Comparison of ENCODE assay signal across 14 cellular contexts in the genomic region with DNA sequence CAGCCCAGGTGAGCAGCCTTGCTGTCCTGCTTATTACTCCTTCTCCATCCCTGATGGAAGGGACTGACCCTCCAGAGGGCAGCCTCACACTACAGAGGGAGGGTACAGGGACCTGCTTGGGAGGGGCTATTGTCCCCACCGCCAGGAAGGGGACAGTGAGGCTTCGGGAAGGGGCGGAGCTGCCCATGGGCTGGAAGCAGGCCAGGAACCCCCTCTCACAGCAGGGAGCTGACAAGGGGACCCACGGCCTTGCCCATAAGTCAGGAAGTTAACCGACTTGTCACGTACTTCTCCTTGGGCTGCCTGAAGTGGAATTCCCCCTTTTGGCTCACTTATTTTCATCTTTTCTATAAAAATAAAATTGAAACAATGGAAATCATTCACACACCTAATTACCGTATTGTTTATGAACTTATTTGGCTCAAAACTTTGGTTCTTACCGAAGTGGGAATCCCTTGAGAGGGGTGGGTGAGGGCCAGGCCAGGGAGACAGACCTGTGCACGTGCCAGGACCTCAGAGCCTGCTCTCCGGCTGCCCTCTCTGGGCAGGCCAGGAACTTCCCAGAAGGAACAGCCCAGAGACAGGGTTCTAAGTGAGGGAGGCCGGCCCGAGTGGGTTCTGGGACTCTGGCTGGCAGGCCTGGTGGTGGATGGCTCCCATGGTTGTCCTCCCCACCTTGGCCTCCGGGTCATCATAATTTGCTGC. TPM values are rescaled to one million over a fixed set of nuclear protein-coding genes. Genes with fewer than 3 reads are reported as not detected.
DNase-seq lines count a peak whose midpoint lies in the region; ATAC-seq and TF ChIP-seq lines count a peak whose summit lies in the region.
"Had no signal": no experiment of that assay in that cellular context is flagged by ENCODE, and none has a peak within 500 bp of the region (broad histone marks: within the 10 kb centered on the region; RNA-seq: fewer than 3 reads in every experiment).

No MANE protein-coding gene starts in this region.

- peak overlapping the region; percentile 16 for H3K4me3 ChIP-seq in OCI-LY1 (ENCODE audit: low read depth, low read length, poor library complexity, severe bottlenecking)
- no peak overlapping the region for H3K4me3 ChIP-seq in esophagus squamous epithelium
- H3K4me3 ChIP-seq in osteoblast (ENCODE audit: insufficient read depth, low read length): no peak overlapping the region

- TF ChIP-seq CTCF in Calu3 (IDR thresholded peaks at IDR 0.05; ENCODE audit: unreplicated experiment) (no peak), OCI-LY1 (IDR thresholded peaks at IDR 0.05; ENCODE audit: low read length) (no peak; the same call in 1 of the 2 replicates), esophagus squamous epithelium (IDR thresholded peaks at IDR 0.05) (no peak), nephron progenitor cell (IDR thresholded peaks at IDR 0.05) (no peak), osteoblast (IDR thresholded peaks at IDR 0.05; ENCODE audit: extremely low read depth, low read depth, low read length) (no peak)

- H3K9me3 Mint-ChIP-seq in Calu3 (ENCODE audit: low read depth, unreplicated experiment) (no peaks in the 10 kb centered on the region), nephron progenitor cell (no peaks in the 10 kb centered on the region)
- H3K9me3 Mint-ChIP-seq: CD4-positive, alpha-beta T cell; natural killer cell treated with Interleukin-12 subunit alpha and Interleukin-12 subunit beta and Interleukin-15 and Interleukin-18, amount 100 ng/mL, for 72 hours had no signal

- peak overlapping the region; percentile 55 for H3K4me2 ChIP-seq in OCI-LY1 (ENCODE audit: low read length)
- no peak overlapping the region for H3K4me2 ChIP-seq in osteoblast (ENCODE audit: insufficient read depth, low read length)

- H3K4me1 Mint-ChIP-seq in Calu3 (ENCODE audit: low read depth, unreplicated experiment): peaks cover 8% of the 10 kb centered on the region
- peaks cover 57% of the 10 kb centered on the region for H3K4me1 Mint-ChIP-seq in nephron progenitor cell

- no peaks in the 10 kb centered on the region for H4K20me1 ChIP-seq in OCI-LY1 (ENCODE audit: insufficient read depth, low read length)
- H4K20me1 ChIP-seq in osteoblast (ENCODE audit: insufficient read depth, low read length): no peaks in the 10 kb centered on the region

- DNase-seq in Calu3 (peak; percentile 23), esophagus squamous epithelium (lab: John Stamatoyannopoulos, UW) (no peak), nephron progenitor cell (peak; percentile 43), osteoblast (ENCODE audit: insufficient read length, low spot score, missing footprints) (no peak), NCI-H2107 treated with DMSO at 0.1 percent for 48 hours (lab: John Stamatoyannopoulos, UW; ENCODE audit: unreplicated experiment) (no peak)
- DNase-seq: activated CD4-positive, CD25-positive, alpha-beta regulatory T cell treated with anti-CD3 and anti-CD28 coated beads, Interleukin-2, amount 50 U/mL, for 72 hours; amniotic stem cell; CD4-positive, alpha-beta T cell; foreskin keratinocyte; NCI-H526 treated with DMSO at 0.1 percent for 48 hours had no signal

- H3K79me2 ChIP-seq in OCI-LY1 (ENCODE audit: insufficient read depth, low read length) (peaks cover 37% of the 10 kb centered on the region), osteoblast (ENCODE audit: insufficient read depth, low read length) (no peaks in the 10 kb centered on the region)

- peaks cover 4% of the 10 kb centered on the region for H3F3A ChIP-seq in OCI-LY1 (ENCODE audit: insufficient read depth, low read length)

- no peak overlapping the region for H3K27ac Mint-ChIP-seq in Calu3 (ENCODE audit: unreplicated experiment)
- H3K27ac Mint-ChIP-seq in nephron progenitor cell: peak overlapping the region; percentile 87
- H3K27ac Mint-ChIP-seq: CD4-positive, alpha-beta T cell had no signal

- H3K9ac ChIP-seq in OCI-LY1 (ENCODE audit: low read length): peak overlapping the region; percentile 53; the same call in 1 of the 2 replicates

- H3K36me3 ChIP-seq in OCI-LY1 (ENCODE audit: insufficient read depth, low read length): peaks cover 47% of the 10 kb centered on the region; the same call in 1 of the 2 replicates
- H3K36me3 ChIP-seq in esophagus squamous epithelium: no peaks in the 10 kb centered on the region
- no peaks in the 10 kb centered on the region for H3K36me3 ChIP-seq in osteoblast (ENCODE audit: insufficient read depth, low read length)

- no TSS peak for BruUV-seq in Calu3 (replicated peaks; lab: Mats Ljungman, UMichigan)

- intact Hi-C loops in Calu3 (cut with micrococcal nuclease; ENCODE audit: unreplicated experiment) (no loop called here), esophagus squamous epithelium (cut with DNase I) (no loop called here)

- H3K9me2 ChIP-seq in OCI-LY1 (ENCODE audit: low read depth, low read length): no peaks in the 10 kb centered on the region

- no peak for ATAC-seq in GM19324 (IDR thresholded peaks at IDR 0.05; ENCODE audit: low FRiP score, unreplicated experiment)
- ATAC-seq in HG03571 (IDR thresholded peaks at IDR 0.05; ENCODE audit: unreplicated experiment): no peak
- ATAC-seq: foreskin keratinocyte had no signal

- H2AFZ ChIP-seq in OCI-LY1 (ENCODE audit: low read length) (no peak overlapping the region), osteoblast (ENCODE audit: low read length) (no peak overlapping the region)

- H3K27me3 ChIP-seq in OCI-LY1 (ENCODE audit: insufficient read depth, low read length) (no peaks in the 10 kb centered on the region), esophagus squamous epithelium (peaks cover 0 to 30% (median 5%) of the 10 kb centered on the region in 4 donors), osteoblast (ENCODE audit: insufficient read depth, low read length) (peaks cover 16% of the 10 kb centered on the region)

- peaks cover 34% of the 10 kb centered on the region for H3K27me3 Mint-ChIP-seq in Calu3 (ENCODE audit: unreplicated experiment)
- peaks cover 6% of the 10 kb centered on the region for H3K27me3 Mint-ChIP-seq in nephron progenitor cell (ENCODE audit: low read depth, poor library complexity)

- H3K4me1 ChIP-seq in OCI-LY1 (ENCODE audit: insufficient read depth, low read length, severe bottlenecking): peaks cover 97% of the 10 kb centered on the region
- peaks cover 5 to 59% (median 10%) of the 10 kb centered on the region in 3 donors for H3K4me1 ChIP-seq in esophagus squamous epithelium
- H3K4me1 ChIP-seq in osteoblast (ENCODE audit: insufficient read depth, low read length): no peaks in the 10 kb centered on the region
- H3K4me1 ChIP-seq: foreskin keratinocyte had no signal

- 53 to 57% methylated on average over 12 to 13 of the region's 13 CpGs for WGBS in esophagus squamous epithelium, 2 donors

- no peak overlapping the region for H3K4me3 Mint-ChIP-seq in Calu3 (ENCODE audit: low read depth, unreplicated experiment)
- H3K4me3 Mint-ChIP-seq in nephron progenitor cell: no peak overlapping the region
- H3K4me3 Mint-ChIP-seq: CD4-positive, alpha-beta T cell; natural killer cell treated with Interleukin-12 subunit alpha and Interleukin-12 subunit beta and Interleukin-15 and Interleukin-18, amount 100 ng/mL, for 72 hours had no signal

- H3K9me3 ChIP-seq in OCI-LY1 (ENCODE audit: low read length) (no peaks in the 10 kb centered on the region), esophagus squamous epithelium (no peaks in the 10 kb centered on the region), osteoblast (ENCODE audit: low read depth, low read length) (no peaks in the 10 kb centered on the region)

- TF ChIP-seq POLR2A in esophagus squamous epithelium (IDR thresholded peaks at IDR 0.05): no peak

- H3K27ac ChIP-seq in OCI-LY1 (ENCODE audit: low read depth, low read length, poor library complexity, severe bottlenecking) (peak overlapping the region; percentile 98), esophagus squamous epithelium (peak overlapping the region in 3 of 4 donors; percentile 21 to 71 (median 63)), osteoblast (ENCODE audit: low read depth, low read length) (no peak overlapping the region)
- H3K27ac ChIP-seq: foreskin keratinocyte had no signal

- H3K36me3 Mint-ChIP-seq in Calu3 (ENCODE audit: insufficient read depth, unreplicated experiment) (peaks cover 4% of the 10 kb centered on the region), nephron progenitor cell (ENCODE audit: low read depth) (no peaks in the 10 kb centered on the region)
- H3K36me3 Mint-ChIP-seq: natural killer cell treated with Interleukin-12 subunit alpha and Interleukin-12 subunit beta and Interleukin-15 and Interleukin-18, amount 100 ng/mL, for 72 hours had no signal

- CTCF ChIA-PET in Calu3 (lab: Charles Lee): no interaction called here

RNA-seq across cellular contexts. Expression of a gene that starts 5.8 kb away (rescaled TPM):
- total RNA-seq in Calu3 (2022) (33.0 and 51.5 TPM in 2 replicates), esophagus squamous epithelium (1 to 10 TPM in 1 of 4 donors, under 1 TPM in 3; 0.08 to 1.3 (median 0.62) TPM), osteoblast (under 0.01 TPM in 1 of 2 replicates, not detected in the other)
- total RNA-seq: foreskin keratinocyte had no signal

RNA-seq across cellular contexts. Expression of a gene that starts 39.5 kb away (rescaled TPM):
- total RNA-seq in Calu3 (2022) (39.2 and 44.3 TPM in 2 replicates), esophagus squamous epithelium (10 to 100 TPM; 21.4 to 34.2 (median 23.9) TPM), osteoblast (21.8 and 23.5 TPM in 2 replicates)

RNA-seq across cellular contexts. Expression of a gene that starts 57.8 kb away (rescaled TPM):
- total RNA-seq in Calu3 (2022) (294 and 372 TPM in 2 replicates), esophagus squamous epithelium (100 to 1,000 TPM; 170 to 288 (median 234) TPM), osteoblast (494 and 590 TPM in 2 replicates)

Comparison
In these comparisons a context has a peak if more than half of its experiments do, and no peak if none do; other contexts are left out.
1. DNase-seq: peak in Calu3 (single experiment) and nephron progenitor cell (single experiment); none in esophagus squamous epithelium (single experiment), osteoblast (single experiment) and NCI-H2107 treated with DMSO at 0.1 percent for 48 hours (single experiment).
2. RNA of a gene that starts 5.8 kb away (total RNA-seq): 33.0 to 51.5 TPM in Calu3; 0.08 to 1.3 TPM in esophagus squamous epithelium and under 0.01 TPM in osteoblast; every median in the first group is over 10 times any median in the second.